32 cellular contexts compared by ENCODE assay signal in the genomic region with DNA sequence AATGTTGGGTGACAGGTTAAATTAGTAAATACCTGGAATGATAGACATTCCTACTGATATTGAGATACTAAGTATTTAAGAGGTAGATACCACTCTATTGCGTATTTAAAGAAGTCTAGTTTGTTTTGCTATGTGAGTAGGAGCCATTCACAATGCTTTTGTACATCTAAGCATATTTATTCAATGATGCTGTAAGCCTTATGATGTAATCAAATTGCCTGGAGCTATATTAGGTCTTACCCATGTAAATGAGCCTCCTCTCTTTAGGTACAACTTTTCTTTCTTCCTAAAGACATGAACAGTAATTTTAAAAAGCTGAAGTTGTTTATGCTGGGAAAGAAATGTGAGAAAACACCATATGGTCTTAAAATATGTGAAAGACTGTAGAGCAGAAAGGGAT.
"Had no signal": no experiment of that assay in that cellular context is flagged by ENCODE, and none has a peak within 500 bp of the region (broad histone marks: within the 10 kb centered on the region; RNA-seq: fewer than 3 reads in every experiment).

No MANE protein-coding gene starts in this region.

- H3K4me1 Mint-ChIP-seq: activated naive CD8-positive, alpha-beta T cell treated with anti-CD3 and anti-CD28 coated beads for 36 hours; immature natural killer cell; memory B cell had no signal

- DNase-seq: activated CD4-positive, alpha-beta T cell treated with anti-CD3 and anti-CD28 coated beads for 48 hours; activated CD4-positive, alpha-beta T cell treated with anti-CD3 and anti-CD28 coated beads, Interleukin-2, amount 50 U/mL, for 48 hours; activated CD8-positive, alpha-beta memory T cell treated with anti-CD3 and anti-CD28 coated beads, Interleukin-2, amount 50 U/mL, for 4 hours; activated effector memory CD4-positive, alpha-beta T cell treated with anti-CD3 and anti-CD28 coated beads, Interleukin-2, amount 50 U/mL, for 16 hours; activated naive CD4-positive, alpha-beta T cell treated with anti-CD3 and anti-CD28 coated beads for 36 hours; activated naive CD8-positive, alpha-beta T cell treated with anti-CD3 and anti-CD28 coated beads for 36 hours; activated T-cell treated with anti-CD3 and anti-CD28 coated beads, Interleukin-2, amount 50 U/mL, for 1 hour; adrenal gland; aorta; body of pancreas; cerebellar nuclear complex; colonic mucosa; dorsolateral prefrontal cortex; effector memory CD4-positive, alpha-beta T cell; erythroblast; head of caudate nucleus; hypothalamus; immature natural killer cell; mucosa of descending colon; posterior cingulate gyrus; right lobe of liver; stimulated activated CD4-positive, alpha-beta T cell treated with anti-CD3 and anti-CD28 coated beads, Interleukin-2, amount 100 ng/mL, for 48 hours; stimulated activated naive CD4-positive, alpha-beta T cell treated with Interleukin-2 at 50 U/mL for 16 hours; T1000; WERI-Rb-1 had no signal

- H3K27me3 ChIP-seq: adrenal gland, body of pancreas, cardiac muscle cell, colonic mucosa, right lobe of liver had no signal

- H3K4me3 ChIP-seq: adrenal gland, body of pancreas, cardiac muscle cell, colonic mucosa, dorsolateral prefrontal cortex, mucosa of descending colon, right lobe of liver, thoracic aorta had no signal

- H3K27me3 Mint-ChIP-seq: activated naive CD8-positive, alpha-beta T cell treated with anti-CD3 and anti-CD28 coated beads for 36 hours; memory B cell; natural killer cell treated with Interleukin-12 subunit alpha and Interleukin-12 subunit beta and Interleukin-15 and Interleukin-18, amount 100 ng/mL, for 72 hours had no signal

- ATAC-seq: activated CD4-positive, CD25-positive, alpha-beta regulatory T cell treated with anti-CD3 and anti-CD28 coated beads, Interleukin-2, amount 50 U/mL, for 24 hours; body of pancreas; mucosa of descending colon; natural killer cell treated with Interleukin-12 subunit alpha and Interleukin-12 subunit beta and Interleukin-15 and Interleukin-18, amount 100 ng/mL, for 72 hours; right lobe of liver had no signal

- H3K4me3 Mint-ChIP-seq: activated naive CD4-positive, alpha-beta T cell treated with anti-CD3 and anti-CD28 coated beads for 36 hours; activated naive CD8-positive, alpha-beta T cell treated with anti-CD3 and anti-CD28 coated beads for 36 hours; activated T-helper 1 cell treated with anti-CD3 and anti-CD28 coated beads, Interleukin-12 subunit alpha, Interleukin-12 subunit beta, Interleukin-2, Interleukin-4 antibody, amounts not matched to agents 30 ng/mL and 10 ng/mL and 1 ng/mL, durations not matched to agents 14 hours and 24 hours and 36 hours; immature natural killer cell; memory B cell; natural killer cell treated with Interleukin-12 subunit alpha and Interleukin-12 subunit beta and Interleukin-15 and Interleukin-18, amount 100 ng/mL, for 72 hours; T-helper 1 cell treated with Interleukin-12 subunit alpha and Interleukin-12 subunit beta and Interleukin-4 antibody, amounts not matched to agents 30 μg/mL and 1 μg/mL, for 36 hours had no signal

- H3K4me1 ChIP-seq: adrenal gland, body of pancreas, colonic mucosa, right lobe of liver had no signal

- H3K36me3 Mint-ChIP-seq: activated naive CD8-positive, alpha-beta T cell treated with anti-CD3 and anti-CD28 coated beads for 36 hours; immature natural killer cell; memory B cell had no signal

- H3K9me3 Mint-ChIP-seq: activated naive CD4-positive, alpha-beta T cell treated with anti-CD3 and anti-CD28 coated beads for 36 hours; activated T-helper 1 cell treated with anti-CD3 and anti-CD28 coated beads, Interleukin-12 subunit alpha, Interleukin-12 subunit beta, Interleukin-2, Interleukin-4 antibody, amounts not matched to agents 30 ng/mL and 10 ng/mL and 1 ng/mL, durations not matched to agents 14 hours and 24 hours and 36 hours; T-helper 1 cell treated with Interleukin-12 subunit alpha and Interleukin-12 subunit beta and Interleukin-4 antibody, amounts not matched to agents 30 μg/mL and 1 μg/mL, for 36 hours had no signal

- H3K27ac ChIP-seq: adrenal gland, body of pancreas, cardiac muscle cell, colonic mucosa, dorsolateral prefrontal cortex, right lobe of liver, thoracic aorta, WERI-Rb-1 had no signal

- H3K36me3 ChIP-seq: adrenal gland, cardiac muscle cell, colonic mucosa, right lobe of liver, thoracic aorta, WERI-Rb-1 had no signal

- H3K9me3 ChIP-seq: adrenal gland, body of pancreas, colonic mucosa, right lobe of liver, thoracic aorta had no signal

- H3K27ac Mint-ChIP-seq: activated naive CD4-positive, alpha-beta T cell treated with anti-CD3 and anti-CD28 coated beads for 36 hours; activated naive CD8-positive, alpha-beta T cell treated with anti-CD3 and anti-CD28 coated beads for 36 hours; activated T-helper 1 cell treated with anti-CD3 and anti-CD28 coated beads, Interleukin-12 subunit alpha, Interleukin-12 subunit beta, Interleukin-2, Interleukin-4 antibody, amounts not matched to agents 30 ng/mL and 10 ng/mL and 1 ng/mL, durations not matched to agents 14 hours and 24 hours and 36 hours; immature natural killer cell; memory B cell; natural killer cell treated with Interleukin-12 subunit alpha and Interleukin-12 subunit beta and Interleukin-15 and Interleukin-18, amount 100 ng/mL, for 72 hours; T-helper 1 cell treated with Interleukin-12 subunit alpha and Interleukin-12 subunit beta and Interleukin-4 antibody, amounts not matched to agents 30 μg/mL and 1 μg/mL, for 36 hours had no signal
